In genomic region chr1:167698313-167698712, GRCh38 we compare ENCODE assay signal across 1 cellular context.
TF ChIP-seq lines count a peak whose summit lies in the region.

No MANE protein-coding gene starts in this region.

TF ChIP-seq in IMR-90, 13 proteins besides CTCF, POLR2A, EP300 and RAD21:
- no peak for TF ChIP-seq MAFK (IDR thresholded peaks at IDR 0.05; ENCODE audit: low read depth, low read length)
- no peak for TF ChIP-seq USF2 (IDR thresholded peaks at IDR 0.05; ENCODE audit: low read depth, low read length)
- no peak for TF ChIP-seq SMC3 (IDR thresholded peaks at IDR 0.05; ENCODE audit: low read depth, low read length)
- TF ChIP-seq NFE2L2 (IDR thresholded peaks at IDR 0.05; ENCODE audit: low read depth, low read length), result no peak
- TF ChIP-seq CEBPB (IDR thresholded peaks at IDR 0.05; ENCODE audit: low read depth, low read length), result no peak
- no peak for TF ChIP-seq BHLHE40 (IDR thresholded peaks at IDR 0.05; ENCODE audit: low read depth, low read length)
TF ChIP-seq in IMR-90: peak in this region for 0.
